11 cellular contexts compared by ENCODE assay signal in the genomic region with DNA sequence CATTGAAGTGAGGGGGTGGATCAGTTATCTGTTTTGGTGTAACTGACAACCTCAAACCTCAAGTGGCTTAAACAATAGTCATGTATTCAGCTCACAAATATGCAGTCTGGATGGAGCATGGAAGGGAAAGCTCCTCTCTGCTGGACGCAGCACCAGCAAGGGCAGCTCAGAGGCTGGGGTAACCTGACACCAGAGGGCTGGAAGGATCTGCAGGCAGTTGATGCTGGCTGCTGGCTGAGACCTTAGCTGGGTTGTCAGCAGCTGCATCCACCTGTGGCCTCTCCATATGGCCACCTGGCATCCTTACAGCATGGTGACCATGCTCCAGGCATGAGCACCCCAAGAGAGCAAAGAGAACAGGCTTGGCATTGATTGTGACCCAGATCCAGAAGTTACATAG. TPM values are rescaled to one million over a fixed set of nuclear protein-coding genes. Genes with fewer than 3 reads are reported as not detected.
DNase-seq lines count a peak whose midpoint lies in the region; ATAC-seq and TF ChIP-seq lines count a peak whose summit lies in the region.
"Had no signal": no experiment of that assay in that cellular context is flagged by ENCODE, and none has a peak within 500 bp of the region (broad histone marks: within the 10 kb centered on the region; RNA-seq: fewer than 3 reads in every experiment).

No MANE protein-coding gene starts in this region.

- no peaks in the 10 kb centered on the region for H3F3A ChIP-seq in GM23248 (ENCODE audit: insufficient read depth)

- in situ Hi-C loops in GM23248 (cut with MboI) = loop anchor here (5.0 kb wide), 1 partner anchor 334 kb away; no protein-coding TSS in a partner anchor

- no peak for TF ChIP-seq CTCF in fibroblast of mammary gland (conservative IDR thresholded peaks at IDR 0.05; ENCODE audit: control insufficient read depth, insufficient read depth, low read depth, low read length)

- H3K36me3 ChIP-seq in GM23248 (ENCODE audit: low read depth) = no peaks in the 10 kb centered on the region

- H3K4me3 ChIP-seq in GM23248 = no peak overlapping the region
- H3K4me3 ChIP-seq in fibroblast of mammary gland (ENCODE audit: control insufficient read depth, low read depth, low read length) = no peak overlapping the region
- no peak overlapping the region for H3K4me3 ChIP-seq in right cardiac atrium (ENCODE audit: low read length)

- H3K4me2 ChIP-seq in GM23248 (ENCODE audit: unreplicated experiment) = no peak overlapping the region

- H3K27ac ChIP-seq in GM23248 = no peak overlapping the region
- no peak overlapping the region for H3K27ac ChIP-seq in right cardiac atrium (ENCODE audit: low read length)

- no peaks in the 10 kb centered on the region; the same call in 1 of the 2 replicates for H3K27me3 ChIP-seq in GM23248 (replicated peaks; ENCODE audit: insufficient read depth)
- H3K27me3 ChIP-seq in right cardiac atrium (ENCODE audit: control insufficient read depth, insufficient read depth) = no peaks in the 10 kb centered on the region

- H2AFZ ChIP-seq in GM23248 = no peak overlapping the region

- WGBS in GM23248 (ENCODE audit: low coverage in 1 of 2, low lambda C conversion rate in 2 of 2, missing lambda C conversion rate in 2 of 2), 2 experiments = 18 to 45% methylated on average over 1 of the region's 1 CpG
- WGBS in right cardiac atrium = 55% methylated on average over 1 of the region's 1 CpG

- no peaks in the 10 kb centered on the region for H4K20me1 ChIP-seq in GM23248 (ENCODE audit: insufficient read depth)

- H3K9me2 ChIP-seq in GM23248 (ENCODE audit: insufficient read depth) = no peaks in the 10 kb centered on the region

- no peaks in the 10 kb centered on the region for H3K79me2 ChIP-seq in GM23248 (ENCODE audit: insufficient read depth)

- H3K9me3 ChIP-seq in GM23248 (ENCODE audit: low read depth) (no peaks in the 10 kb centered on the region), right cardiac atrium (ENCODE audit: control insufficient read depth, low read length) (no peaks in the 10 kb centered on the region)

- no peak overlapping the region for H3K9ac ChIP-seq in GM23248

- ATAC-seq in right cardiac atrium = no peak

- DNase-seq in A172 (ENCODE audit: low spot score) = peak; percentile 30
- DNase-seq in GM23248 = peak; percentile 30
- DNase-seq in NCI-H748 (lab: John Stamatoyannopoulos, UW; ENCODE audit: unreplicated experiment) = peak; percentile 84
- DNase-seq in fibroblast of mammary gland (ENCODE audit: low read depth) = peak; percentile 34
- DNase-seq in NCI-H1048 (lab: John Stamatoyannopoulos, UW) = no peak
- DNase-seq in KG1 (lab: John Stamatoyannopoulos, UW) = no peak
- DNase-seq in NOMO-1 treated with DMSO at 0.1 percent for 48 hours (lab: John Stamatoyannopoulos, UW; ENCODE audit: unreplicated experiment) = no peak
- no peak for DNase-seq in right cardiac atrium
- DNase-seq: C1 segment of cervical spinal cord had no signal

- H3K4me1 ChIP-seq in GM23248 (ENCODE audit: insufficient read depth) (no peaks in the 10 kb centered on the region), right cardiac atrium (ENCODE audit: control insufficient read depth, insufficient read depth, low read length) (no peaks in the 10 kb centered on the region)

- intact Hi-C loops in right cardiac atrium (cut with DNase I) = no loop called here

RNA-seq across cellular contexts. Expression of a gene that starts 46.7 kb away (rescaled TPM):
- not detected in 2 replicates for total RNA-seq in A172 (2014; rRNA removed; shearing (Covaris generic))
- not detected in 2 replicates for total RNA-seq in GM23248 (2014; rRNA removed; shearing (Covaris generic))
- polyA plus RNA-seq in GM23248 (2016; fragmentation: Nextera tagmentation; extraction: Ambion mirVana) (not detected in 2 replicates), right cardiac atrium (0.05 TPM)
- total RNA-seq in right cardiac atrium = under 1 TPM in 2 of 4 donors, not detected in 2; 0.12 to 0.31 TPM
- total RNA-seq: lung microvascular endothelial cell, pulmonary artery endothelial cell had no signal

Comparison
In these comparisons a context has a peak if more than half of its experiments do, and no peak if none do; other contexts are left out.
1. DNase-seq: peak in A172 (single experiment), GM23248 (single experiment), NCI-H748 (single experiment) and fibroblast of mammary gland (single experiment); none in NCI-H1048 (single experiment), KG1 (single experiment), NOMO-1 treated with DMSO at 0.1 percent for 48 hours (single experiment) and right cardiac atrium (0 of 3).